18 cellular contexts compared by ENCODE assay signal in the genomic region with DNA sequence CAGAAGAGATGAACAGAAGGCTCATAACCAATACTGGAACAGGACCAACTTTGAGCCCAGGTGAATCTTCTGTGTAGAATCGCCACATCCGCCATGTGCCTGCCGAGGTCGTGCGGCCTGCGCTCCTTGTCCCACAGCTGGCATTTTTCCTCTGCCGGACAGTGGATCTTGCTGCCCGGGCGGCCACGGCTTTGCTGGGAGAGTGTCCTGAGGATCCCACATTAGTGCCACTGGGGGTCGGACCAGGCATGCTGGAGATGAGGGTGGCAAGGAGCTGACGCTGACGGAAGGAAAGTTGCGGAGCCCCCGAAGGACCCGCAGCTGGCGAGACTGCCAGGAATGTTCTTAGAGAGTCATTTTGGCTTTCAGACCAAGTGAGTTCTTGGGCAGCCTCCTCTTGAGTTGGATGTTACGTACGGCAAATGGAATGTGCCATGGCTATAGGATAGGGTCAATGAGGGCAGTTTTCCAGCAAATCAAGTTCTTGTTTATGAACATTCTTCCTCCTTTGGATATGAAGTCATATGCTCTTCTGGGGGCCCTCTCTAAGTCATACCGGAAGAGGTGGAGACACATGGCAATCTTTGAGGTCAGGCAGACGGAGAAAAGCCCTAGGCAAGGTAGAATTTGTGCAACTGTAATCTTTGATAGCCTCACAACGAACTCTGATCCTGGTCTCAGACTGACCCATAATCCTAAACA. TPM values are rescaled to one million over a fixed set of nuclear protein-coding genes. Genes with fewer than 3 reads are reported as not detected.
DNase-seq lines count a peak whose midpoint lies in the region; ATAC-seq and TF ChIP-seq lines count a peak whose summit lies in the region.
"Had no signal": no experiment of that assay in that cellular context is flagged by ENCODE, and none has a peak within 500 bp of the region (broad histone marks: within the 10 kb centered on the region; RNA-seq: fewer than 3 reads in every experiment).

No MANE protein-coding gene starts in this region.

- H3K27ac ChIP-seq in osteoblast (ENCODE audit: low read depth, low read length) = no peak overlapping the region
- H3K27ac ChIP-seq: hepatocyte, prostate gland had no signal

- H3K36me3 Mint-ChIP-seq in chondrocyte (ENCODE audit: low read depth) = no peaks in the 10 kb centered on the region
- H3K36me3 Mint-ChIP-seq: CD4-positive, CD25-positive, alpha-beta regulatory T cell; IgD-negative memory B cell; memory B cell had no signal

- H3K27me3 ChIP-seq in osteoblast (ENCODE audit: insufficient read depth, low read length) = no peaks in the 10 kb centered on the region
- H3K27me3 ChIP-seq: hepatocyte had no signal

- peak overlapping the region; percentile 65 for H3K27ac Mint-ChIP-seq in chondrocyte (ENCODE audit: unreplicated experiment)
- H3K27ac Mint-ChIP-seq: activated T-cell treated with anti-CD3 and anti-CD28 coated beads, Interleukin-2, amount 50 U/mL, for 24 hours; memory B cell had no signal

- no peaks in the 10 kb centered on the region for H3K36me3 ChIP-seq in osteoblast (ENCODE audit: insufficient read depth, low read length)
- H3K36me3 ChIP-seq: prostate gland had no signal

- H3K4me3 ChIP-seq in osteoblast (ENCODE audit: insufficient read depth, low read length) = no peak overlapping the region
- H3K4me3 ChIP-seq: hepatocyte, prostate gland had no signal

- H3K9me3 Mint-ChIP-seq in chondrocyte (ENCODE audit: low read depth) = no peaks in the 10 kb centered on the region
- H3K9me3 Mint-ChIP-seq: activated T-cell treated with anti-CD3 and anti-CD28 coated beads, Interleukin-2, amount 50 U/mL, for 24 hours; IgD-negative memory B cell; memory B cell had no signal

- no peaks in the 10 kb centered on the region for H3K9me3 ChIP-seq in osteoblast (ENCODE audit: low read depth, low read length)
- H3K9me3 ChIP-seq: prostate gland had no signal

- peaks cover 13% of the 10 kb centered on the region for H3K4me1 ChIP-seq in osteoblast (ENCODE audit: insufficient read depth, low read length)
- H3K4me1 ChIP-seq: prostate gland had no signal

- DNase-seq in HCEC 1CT (peak; percentile 54), NOMO-1 treated with dmso at 0.1 percent for 144 hours (lab: John Stamatoyannopoulos, UW; ENCODE audit: unreplicated experiment) (peak; percentile 77), chondrocyte (ENCODE audit: low spot score) (peak; percentile 78), osteoblast (ENCODE audit: insufficient read length, low spot score, missing footprints) (peak; percentile 64), middle frontal gyrus (ENCODE audit: extremely low spot score, low spot score) (no peak)
- DNase-seq in activated CD4-positive, alpha-beta T cell treated with anti-CD3 and anti-CD28 coated beads, Interleukin-2, amount 50 U/mL, for 1 hour = no peak
- DNase-seq: activated T-cell treated with anti-CD3 and anti-CD28 coated beads, Interleukin-2, amount 50 U/mL, for 24 hours; anterior cingulate cortex; CD4-positive, CD25-positive, alpha-beta regulatory T cell; H7; stimulated activated CD4-positive, alpha-beta T cell treated with anti-CD3 and anti-CD28 coated beads, Interleukin-4, amount 100 ng/mL, for 4 hours; stimulated activated naive CD8-positive, alpha-beta T cell treated with anti-CD3 and anti-CD28 coated beads, Interleukin-15, Interleukin-2, amounts not matched to agents 100 U/mL and 50 U/mL, for 24 hours had no signal

- TF ChIP-seq CTCF in chondrocyte (IDR thresholded peaks at IDR 0.05) (no peak), osteoblast (IDR thresholded peaks at IDR 0.05; ENCODE audit: extremely low read depth, low read depth, low read length) (no peak)

- H2AFZ ChIP-seq in osteoblast (ENCODE audit: low read length) = no peak overlapping the region
- H2AFZ ChIP-seq: hepatocyte had no signal

- H3K27me3 Mint-ChIP-seq in chondrocyte (ENCODE audit: low read depth) = no peaks in the 10 kb centered on the region
- H3K27me3 Mint-ChIP-seq: activated T-cell treated with anti-CD3 and anti-CD28 coated beads, Interleukin-2, amount 50 U/mL, for 24 hours; IgD-negative memory B cell; memory B cell had no signal

- no peak overlapping the region for H3K4me2 ChIP-seq in osteoblast (ENCODE audit: insufficient read depth, low read length)
- H3K4me2 ChIP-seq: hepatocyte had no signal

- ATAC-seq in HG02588 (IDR thresholded peaks at IDR 0.05; ENCODE audit: unreplicated experiment) (no peak), GM21447 (IDR thresholded peaks at IDR 0.05; ENCODE audit: unreplicated experiment) (no peak)
- ATAC-seq: stimulated activated naive CD8-positive, alpha-beta T cell treated with anti-CD3 and anti-CD28 coated beads, Interleukin-15, Interleukin-2, amounts not matched to agents 100 U/mL and 50 U/mL, for 24 hours had no signal

- no peaks in the 10 kb centered on the region for H3K79me2 ChIP-seq in osteoblast (ENCODE audit: insufficient read depth, low read length)
- H3K79me2 ChIP-seq: hepatocyte had no signal

- H3K4me3 Mint-ChIP-seq in chondrocyte (ENCODE audit: unreplicated experiment) = no peak overlapping the region
- H3K4me3 Mint-ChIP-seq: activated T-cell treated with anti-CD3 and anti-CD28 coated beads, Interleukin-2, amount 50 U/mL, for 24 hours; CD4-positive, CD25-positive, alpha-beta regulatory T cell; memory B cell had no signal

- peaks cover 17% of the 10 kb centered on the region for H3K4me1 Mint-ChIP-seq in chondrocyte (ENCODE audit: low read depth)

- no peaks in the 10 kb centered on the region for H4K20me1 ChIP-seq in osteoblast (ENCODE audit: insufficient read depth, low read length)

RNA-seq across cellular contexts. Expression of a gene that starts 57.4 kb away (rescaled TPM):
- total RNA-seq in chondrocyte (18.5 to 26.3 TPM (median 19.3 TPM) in 3 replicates), osteoblast (25.3 and 27.1 TPM in 2 replicates)

Comparison
In these comparisons a context has a peak if more than half of its experiments do, and no peak if none do; other contexts are left out.
1. DNase-seq: peak in HCEC 1CT (single experiment), NOMO-1 treated with dmso at 0.1 percent for 144 hours (single experiment), chondrocyte (single experiment) and osteoblast (single experiment); none in middle frontal gyrus (single experiment) and activated CD4-positive, alpha-beta T cell treated with anti-CD3 and anti-CD28 coated beads, Interleukin-2, amount 50 U/mL, for 1 hour (single experiment).